22 cellular contexts compared by ENCODE assay signal in genomic region chr19:9645466-9645865, GRCh38. TPM values are rescaled to one million over a fixed set of nuclear protein-coding genes. Genes with fewer than 3 reads are reported as not detected.
DNase-seq lines count a peak whose midpoint lies in the region; ATAC-seq and TF ChIP-seq lines count a peak whose summit lies in the region.
"Had no signal": no experiment of that assay in that cellular context is flagged by ENCODE, and none has a peak within 500 bp of the region (broad histone marks: within the 10 kb centered on the region; RNA-seq: fewer than 3 reads in every experiment).

No MANE protein-coding gene starts in this region.

- ATAC-seq in stimulated activated naive CD8-positive, alpha-beta T cell treated with anti-CD3 and anti-CD28 coated beads, Interleukin-15, amount 100 ng/mL, for 72 hours = no peak
- ATAC-seq in stimulated activated naive CD8-positive, alpha-beta T cell treated with anti-CD3 and anti-CD28 coated beads, Interleukin-15, Interleukin-2, amounts not matched to agents 100 U/mL and 50 U/mL, for 24 hours = no peak

- no peak overlapping the region for H3K14ac ChIP-seq in trophoblast cell (ENCODE audit: low read length)

- no peak overlapping the region for H4K12ac ChIP-seq in trophoblast cell (ENCODE audit: low read depth, low read length)

- CTCF ChIA-PET in OCI-LY7 (lab: Charles Lee; ENCODE audit: unreplicated experiment) = no interaction called here

- H2AFZ ChIP-seq in OCI-LY7 (ENCODE audit: low read length) (no peak overlapping the region), trophoblast cell (ENCODE audit: insufficient read depth, low read length, poor library complexity) (no peak overlapping the region)
- H2AFZ ChIP-seq: parathyroid adenoma had no signal

- no peaks in the 10 kb centered on the region for H4K20me1 ChIP-seq in OCI-LY7 (ENCODE audit: insufficient read depth, low read length)

- peaks cover 48% of the 10 kb centered on the region for H3K36me3 ChIP-seq in OCI-LY7 (ENCODE audit: insufficient read depth, low read length)
- peaks cover 13 to 16% of the 10 kb centered on the region in 2 experiments for H3K36me3 ChIP-seq in trophoblast cell (ENCODE audit: control insufficient read depth in 1 of 2, insufficient read depth in 2 of 2, low read length in 2 of 2)

- H3K18ac ChIP-seq in trophoblast cell (ENCODE audit: low read length) = no peak overlapping the region

- peaks cover 12% of the 10 kb centered on the region; the same call in 1 of the 2 replicates for H3K9me3 ChIP-seq in OCI-LY7 (ENCODE audit: low read length)
- H3K9me3 ChIP-seq in trophoblast cell (ENCODE audit: insufficient read depth, low read depth, low read length) = peaks cover 2% of the 10 kb centered on the region
- H3K9me3 ChIP-seq: SJCRH30 had no signal

- POLR2A ChIA-PET in OCI-LY7 (lab: Charles Lee) = no interaction called here

- BruUV-seq in OCI-LY7 (replicated peaks; lab: Mats Ljungman, UMichigan) = no TSS peak

- H3K23ac ChIP-seq in trophoblast cell (ENCODE audit: low read length) = no peak overlapping the region

- H3K79me1 ChIP-seq in trophoblast cell (ENCODE audit: low read length) = no peaks in the 10 kb centered on the region

- H3K4me1 ChIP-seq in OCI-LY7 (ENCODE audit: insufficient read depth, low read length, poor library complexity, severe bottlenecking) (no peaks in the 10 kb centered on the region), trophoblast cell (ENCODE audit: control insufficient read depth in 1 of 2, insufficient read depth in 2 of 2, low read length in 2 of 2) (no peaks in the 10 kb centered on the region)
- H3K4me1 ChIP-seq: heart right ventricle, parathyroid adenoma, SJCRH30 had no signal

- peak overlapping the region; percentile 13 to 57 for H3K27ac Mint-ChIP-seq in stimulated activated naive CD8-positive, alpha-beta T cell treated with anti-CD3 and anti-CD28 coated beads, Interleukin-15, amount 100 ng/mL, for 72 hours
- no peak overlapping the region for H3K27ac Mint-ChIP-seq in chondrocyte (ENCODE audit: unreplicated experiment)

- H3K36me3 Mint-ChIP-seq in chondrocyte (ENCODE audit: low read depth) = peaks cover 28% of the 10 kb centered on the region

- no peaks in the 10 kb centered on the region for H3K4me1 Mint-ChIP-seq in stimulated activated naive CD8-positive, alpha-beta T cell treated with anti-CD3 and anti-CD28 coated beads, Interleukin-15, amount 100 ng/mL, for 72 hours
- H3K4me1 Mint-ChIP-seq in chondrocyte (ENCODE audit: low read depth) = no peaks in the 10 kb centered on the region
- H3K4me1 Mint-ChIP-seq: central memory CD8-positive, alpha-beta T cell had no signal

- H3K27me3 Mint-ChIP-seq in stimulated activated naive CD8-positive, alpha-beta T cell treated with anti-CD3 and anti-CD28 coated beads, Interleukin-15, amount 100 ng/mL, for 72 hours = no peaks in the 10 kb centered on the region
- no peaks in the 10 kb centered on the region for H3K27me3 Mint-ChIP-seq in chondrocyte (ENCODE audit: low read depth)
- H3K27me3 Mint-ChIP-seq: CD4-positive, alpha-beta memory T cell; central memory CD8-positive, alpha-beta T cell; naive B cell had no signal

- DNase-seq in stimulated activated naive CD8-positive, alpha-beta T cell treated with anti-CD3 and anti-CD28 coated beads, Interleukin-15, amount 100 ng/mL, for 72 hours = no peak
- no peak for DNase-seq in stimulated activated naive CD8-positive, alpha-beta T cell treated with anti-CD3 and anti-CD28 coated beads, Interleukin-15, Interleukin-2, amounts not matched to agents 100 U/mL and 50 U/mL, for 24 hours
- peak; percentile 8 for DNase-seq in OCI-LY7 (ENCODE audit: low spot score)
- no peak for DNase-seq in chondrocyte (ENCODE audit: low spot score)
- no peak for DNase-seq in stimulated activated naive CD4-positive, alpha-beta T cell (lab: John Stamatoyannopoulos, UW)
- no peak for DNase-seq in activated CD8-positive, alpha-beta memory T cell treated with anti-CD3 and anti-CD28 coated beads, Interleukin-2, amount 50 U/mL, for 4 hours
- no peak for DNase-seq in mesenteric fat pad (ENCODE audit: low spot score)
- DNase-seq in trophoblast cell = no peak
- DNase-seq: activated gamma-delta T cell treated with Interleukin-2 at 50 U/mL for 16 hours; amniotic stem cell; CD4-positive, alpha-beta memory T cell; effector memory CD4-positive, alpha-beta T cell; heart right ventricle; MG63; naive B cell; NCI-H2029 treated with DMSO at 0.1 percent for 48 hours; NCI-H524; SJCRH30; stimulated activated CD4-positive, alpha-beta T cell treated with anti-CD3 and anti-CD28 coated beads, Interleukin-2, amount 100 ng/mL, for 24 hours had no signal

- H2BK120ac ChIP-seq in trophoblast cell (ENCODE audit: insufficient read depth, low read length, poor library complexity) = no peak overlapping the region

- no peak overlapping the region for H4K8ac ChIP-seq in trophoblast cell (ENCODE audit: low read depth, low read length)

- no peak overlapping the region for H4K91ac ChIP-seq in trophoblast cell (ENCODE audit: low read depth, low read length)

- no peaks in the 10 kb centered on the region for H3K9me2 ChIP-seq in OCI-LY7 (ENCODE audit: insufficient read depth, low read length)

- H2AK5ac ChIP-seq in trophoblast cell (ENCODE audit: low read length) = no peak overlapping the region

- H3K27ac ChIP-seq in OCI-LY7 (ENCODE audit: low read depth, low read length, poor library complexity, severe bottlenecking) (no peak overlapping the region), trophoblast cell (ENCODE audit: low read depth, low read length) (no peak overlapping the region)
- H3K27ac ChIP-seq: heart right ventricle, parathyroid adenoma, SJCRH30 had no signal

- no peak overlapping the region for H3K4me2 ChIP-seq in OCI-LY7 (ENCODE audit: low read length)
- H3K4me2 ChIP-seq in trophoblast cell (ENCODE audit: low read length) = no peak overlapping the region

- no peak for TF ChIP-seq CTCF in OCI-LY7 (conservative IDR thresholded peaks at IDR 0.05; ENCODE audit: low read length)
- peak; percentile 13 for TF ChIP-seq CTCF in chondrocyte (IDR thresholded peaks at IDR 0.05)

- no peak overlapping the region for H2BK5ac ChIP-seq in trophoblast cell (ENCODE audit: low read depth, low read length, poor library complexity)

- H3K9ac ChIP-seq in trophoblast cell (ENCODE audit: low read length) = no peak overlapping the region
- H3K9ac ChIP-seq: parathyroid adenoma had no signal

- H3K4me3 ChIP-seq in OCI-LY7 (ENCODE audit: low read depth, low read length, poor library complexity, severe bottlenecking) = no peak overlapping the region
- no peak overlapping the region for H3K4me3 ChIP-seq in trophoblast cell (ENCODE audit: low read depth, low read length)
- H3K4me3 ChIP-seq: heart right ventricle, lung, MG63, SJCRH30 had no signal

- intact Hi-C loops in OCI-LY7 (cut with micrococcal nuclease; ENCODE audit: unreplicated experiment) = no loop called here

- H2BK12ac ChIP-seq in trophoblast cell (ENCODE audit: low read length) = no peak overlapping the region

- no peak overlapping the region for H3K4me3 Mint-ChIP-seq in stimulated activated naive CD8-positive, alpha-beta T cell treated with anti-CD3 and anti-CD28 coated beads, Interleukin-15, amount 100 ng/mL, for 72 hours
- no peak overlapping the region for H3K4me3 Mint-ChIP-seq in chondrocyte (ENCODE audit: unreplicated experiment)
- H3K4me3 Mint-ChIP-seq: CD4-positive, alpha-beta memory T cell; central memory CD8-positive, alpha-beta T cell; naive B cell had no signal

- H3K4ac ChIP-seq in trophoblast cell (ENCODE audit: low read depth, low read length) = no peak overlapping the region

- H3K79me2 ChIP-seq in OCI-LY7 (ENCODE audit: insufficient read depth, low read depth, low read length) (no peaks in the 10 kb centered on the region), trophoblast cell (ENCODE audit: control insufficient read depth, insufficient read depth, low read length, poor library complexity) (no peaks in the 10 kb centered on the region)
- H3K79me2 ChIP-seq: parathyroid adenoma had no signal

- H3K9me3 Mint-ChIP-seq in stimulated activated naive CD8-positive, alpha-beta T cell treated with anti-CD3 and anti-CD28 coated beads, Interleukin-15, amount 100 ng/mL, for 72 hours = peaks cover 15% of the 10 kb centered on the region in 2 donors
- H3K9me3 Mint-ChIP-seq in chondrocyte (ENCODE audit: low read depth) = peaks cover 9% of the 10 kb centered on the region

- H3K27me3 ChIP-seq in trophoblast cell (ENCODE audit: insufficient read depth, low read length) = no peaks in the 10 kb centered on the region
- H3K27me3 ChIP-seq: heart right ventricle, MG63, SJCRH30 had no signal

RNA-seq across cellular contexts. Expression of gene ZNF561, which starts 24.4 kb away (rescaled TPM):
- total RNA-seq in OCI-LY7 (2014; rRNA removed; shearing (Covaris generic)) = 14.9 and 17.3 TPM in 2 replicates
- total RNA-seq in OCI-LY7 (2022) (22.2 and 25.3 TPM in 2 replicates), chondrocyte (42.2 to 51.3 TPM (median 43.5 TPM) in 3 replicates), mesenteric fat pad (21.3 TPM)
- 34.5 and 34.6 TPM in 2 replicates for polyA plus RNA-seq in trophoblast cell (2013)

RNA-seq across cellular contexts. Expression of gene ZNF562, which starts 29.4 kb away (rescaled TPM):
- total RNA-seq in OCI-LY7 (2014; rRNA removed; shearing (Covaris generic)) = 14.9 and 18.1 TPM in 2 replicates
- total RNA-seq in OCI-LY7 (2022) = 16.8 and 17.3 TPM in 2 replicates
- 9.3 to 14.4 TPM (median 10.7 TPM) in 3 replicates for total RNA-seq in chondrocyte
- total RNA-seq in mesenteric fat pad = 29.6 TPM
- 10.5 and 11.7 TPM in 2 replicates for polyA plus RNA-seq in trophoblast cell (2013)
